ENCODE assay signal across 1 cellular context in the genomic region with DNA sequence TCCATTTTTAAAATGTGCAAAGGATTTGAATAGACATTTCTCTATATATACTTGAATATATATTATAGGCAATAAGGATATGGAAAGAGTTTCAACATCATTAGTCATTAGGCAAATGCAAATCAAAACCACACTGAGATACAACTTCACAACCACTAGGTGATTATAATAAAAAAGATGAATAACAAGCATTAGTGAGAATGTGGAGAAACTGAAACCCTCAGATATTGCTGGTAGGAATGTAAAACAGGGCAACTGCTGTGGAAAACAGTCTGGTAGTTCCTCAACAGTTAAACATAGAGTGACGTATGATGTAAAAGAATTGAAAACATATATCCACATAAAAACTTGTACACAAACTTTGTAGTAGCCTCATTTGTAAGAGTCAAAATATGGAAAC.
TF ChIP-seq lines count a peak whose summit lies in the region.

No MANE protein-coding gene starts in this region.

TF ChIP-seq in GM23338, 12 proteins besides CTCF, POLR2A, EP300 and RAD21 (continued from another document):
- TF ChIP-seq ETS1 (IDR thresholded peaks at IDR 0.05) (no peak), ZNF462 (CRISPR knock-in tag; IDR thresholded peaks at IDR 0.05) (no peak), STAT1 (IDR thresholded peaks at IDR 0.05; ENCODE audit: unreplicated experiment) (no peak), JUNB (IDR thresholded peaks at IDR 0.05; ENCODE audit: unreplicated experiment) (no peak), CREB1 (CRISPR knock-in tag; IDR thresholded peaks at IDR 0.05; ENCODE audit: low read depth) (no peak), EZH2phosphoT487 (IDR thresholded peaks at IDR 0.05; ENCODE audit: unreplicated experiment) (no peak), ZNF331 (CRISPR knock-in tag; IDR thresholded peaks at IDR 0.05; ENCODE audit: low read depth) (no peak), EZH2 (IDR thresholded peaks at IDR 0.05; ENCODE audit: low read depth, unreplicated experiment) (no peak), NANOG (IDR thresholded peaks at IDR 0.05; ENCODE audit: borderline replicate concordance) (no peak), POLR2AphosphoS5 (IDR thresholded peaks at IDR 0.05; ENCODE audit: low read depth) (no peak), ZNF114 (CRISPR knock-in tag; IDR thresholded peaks at IDR 0.05) (no peak)
TF ChIP-seq in GM23338: peak in this region for 0.
